ENCODE assay signal across 19 cellular contexts in the genomic region with DNA sequence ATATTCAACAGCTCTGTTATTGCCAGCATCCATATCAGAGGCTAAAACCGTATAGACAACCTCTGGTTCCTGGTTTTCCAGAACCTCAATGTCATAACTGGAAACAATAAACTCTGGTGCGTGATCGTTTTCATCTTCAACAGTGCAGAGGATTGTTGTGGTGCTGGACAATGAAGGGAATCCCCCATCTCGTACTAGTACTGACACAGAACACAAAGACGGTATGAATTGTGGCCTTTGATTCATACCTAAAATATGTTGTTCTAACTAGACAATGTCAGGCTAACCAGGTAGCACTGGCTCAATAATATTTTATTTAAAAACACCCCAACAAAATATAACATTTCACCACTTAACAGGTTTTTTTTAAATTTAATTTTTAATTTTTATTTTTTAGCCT.
"Had no signal": no experiment of that assay in that cellular context is flagged by ENCODE, and none has a peak within 500 bp of the region (broad histone marks: within the 10 kb centered on the region; RNA-seq: fewer than 3 reads in every experiment).

No MANE protein-coding gene starts in this region.

- DNase-seq: KBM-7, MG63, NCI-H1092, NCI-H1105 treated with DMSO at 0.1 percent for 48 hours, NCI-H1417 treated with DMSO at 0.1 percent for 48 hours, NCI-H146, NCI-H1694 treated with DMSO at 0.1 percent for 48 hours, NCI-H1930, NCI-H2081, NCI-H2107, NCI-H2227 treated with DMSO at 0.1 percent for 48 hours, NCI-H524, NCI-H69, NCI-H774, RPMI8226, SHP77 had no signal

- H3K9me3 ChIP-seq: MG63 had no signal

- ATAC-seq: SK-N-SH treated with all-trans-retinoic acid at 6 μM for 48 hours had no signal

- H3K4me3 ChIP-seq: MG63 had no signal

- FAIRE-seq: RCC 7860 had no signal

- H3K27ac ChIP-seq: HL-60 had no signal

- H3K36me3 ChIP-seq: MG63 had no signal

- H3K27me3 ChIP-seq: MG63 had no signal
